Comparison of ENCODE assay signal across 8 cellular contexts in the genomic region with DNA sequence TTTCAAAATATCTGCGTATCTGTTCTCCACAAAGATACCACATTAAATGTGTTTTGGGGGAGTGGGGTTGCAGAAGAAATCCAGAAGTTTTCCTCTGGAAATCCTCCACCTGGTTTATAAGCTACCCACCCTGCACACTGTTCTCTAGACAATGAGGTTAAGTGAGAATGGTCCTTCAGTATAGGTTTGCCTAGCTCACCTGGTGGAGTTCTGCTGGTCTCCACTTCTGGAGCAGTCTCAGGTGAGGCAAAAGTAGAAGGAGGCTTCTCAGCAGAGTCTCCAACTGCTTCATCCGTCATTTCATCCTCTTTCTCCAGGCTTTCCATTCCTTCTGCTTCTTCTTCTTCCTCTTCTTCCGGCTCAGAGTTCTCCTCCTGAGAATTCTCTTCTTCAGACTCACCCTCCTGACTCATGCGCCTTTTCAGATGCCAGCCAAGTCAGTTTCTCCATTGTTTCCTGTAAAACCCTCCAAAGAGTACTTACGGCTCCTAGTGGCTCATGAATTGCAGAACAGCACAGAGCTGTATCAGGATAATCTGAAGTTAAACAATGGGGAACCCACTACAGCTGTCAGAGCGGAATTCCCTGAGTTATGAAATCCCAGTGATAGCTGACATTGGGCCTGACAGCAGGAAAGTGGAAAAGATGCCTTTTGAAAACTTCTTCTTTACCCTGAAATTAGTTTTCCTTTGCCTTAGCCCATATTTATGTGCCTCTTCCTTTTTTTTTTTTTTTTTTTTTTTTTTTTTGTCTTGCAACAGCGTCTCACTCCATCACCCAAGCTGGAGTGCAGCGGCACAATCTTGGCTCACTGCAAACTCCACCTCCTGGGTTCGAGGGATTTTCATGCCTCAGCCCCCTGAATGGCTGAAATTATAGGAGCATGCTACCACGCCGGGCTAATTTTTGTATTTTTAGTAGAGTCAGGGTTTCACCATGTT. TPM values are rescaled to one million over a fixed set of nuclear protein-coding genes. Genes with fewer than 3 reads are reported as not detected.
A peak's percentile ranks its signal among the peaks of the same experiment; 100 is the strongest.
DNase-seq lines count a peak whose midpoint lies in the region; ATAC-seq and TF ChIP-seq lines count a peak whose summit lies in the region.

No MANE protein-coding gene starts in this region.

- H3K9ac ChIP-seq in BLaER1 treated with 17β-estradiol and CSF1 and Interleukin-3, amounts not matched to agents 10 nM and 100 nM = no peak overlapping the region
- no peak overlapping the region for H3K9ac ChIP-seq in rectal smooth muscle tissue (ENCODE audit: low read length)

- peak overlapping the region in 7 of 11 experiments; percentile 2 to 63 (median 53); a peak in 10 of 22 replicates for H3K4me2 ChIP-seq in BLaER1 treated with 17β-estradiol and CSF1 and Interleukin-3, amounts not matched to agents 10 nM and 100 nM

- H3K36me3 Mint-ChIP-seq in IgD-negative memory B cell = peaks cover 2% of the 10 kb centered on the region

- DNase-seq in T1000 (lab: John Stamatoyannopoulos, UW) (peak; percentile 33), NCI-H2171 treated with DMSO at 0.1 percent for 48 hours (lab: John Stamatoyannopoulos, UW) (no peak)

- no peak overlapping the region for H3K4me3 ChIP-seq in BLaER1 treated with 17β-estradiol and CSF1 and Interleukin-3, amounts not matched to agents 10 nM and 100 nM
- H3K4me3 ChIP-seq in gastroesophageal sphincter = no peak overlapping the region
- H3K4me3 ChIP-seq in rectal smooth muscle tissue (ENCODE audit: low read length) = no peak overlapping the region

- ATAC-seq in gastroesophageal sphincter (peak; percentile 87), GM21786 (IDR thresholded peaks at IDR 0.05; ENCODE audit: unreplicated experiment) (no peak), GM18867 (IDR thresholded peaks at IDR 0.05; ENCODE audit: unreplicated experiment) (no peak)

- H3K4me1 ChIP-seq in BLaER1 treated with 17β-estradiol and CSF1 and Interleukin-3, amounts not matched to agents 10 nM and 100 nM = peaks cover 13 to 58% (median 35%) of the 10 kb centered on the region in 10 experiments
- H3K4me1 ChIP-seq in gastroesophageal sphincter = peaks cover 0 to 38% (median 3%) of the 10 kb centered on the region in 3 donors
- peaks cover 13% of the 10 kb centered on the region for H3K4me1 ChIP-seq in rectal smooth muscle tissue (ENCODE audit: control insufficient read depth, insufficient read depth, low read length)

- no peak for TF ChIP-seq EP300 in gastroesophageal sphincter (IDR thresholded peaks at IDR 0.05)

- H3K27me3 Mint-ChIP-seq in IgD-negative memory B cell = no peaks in the 10 kb centered on the region

- H3K27ac ChIP-seq in BLaER1 treated with 17β-estradiol and CSF1 and Interleukin-3, amounts not matched to agents 10 nM and 100 nM = peak overlapping the region in 2 of 11 experiments; percentile 17 to 36; a peak in 2 of 22 replicates
- H3K27ac ChIP-seq in gastroesophageal sphincter (peak overlapping the region in 3 of 4 donors; percentile 25 to 54 (median 53)), rectal smooth muscle tissue (ENCODE audit: low read depth, low read length) (peak overlapping the region; percentile 8)

- peak overlapping the region in 2 of 3 donors; percentile 63 to 91 for H3K27ac Mint-ChIP-seq in IgD-negative memory B cell

- TF ChIP-seq POLR2A in gastroesophageal sphincter (IDR thresholded peaks at IDR 0.05) = no peak

- peaks cover 0 to 9% (median 0%) of the 10 kb centered on the region in 11 experiments; a peak in 2 of 22 replicates for H3K36me3 ChIP-seq in BLaER1 treated with 17β-estradiol and CSF1 and Interleukin-3, amounts not matched to agents 10 nM and 100 nM
- H3K36me3 ChIP-seq in gastroesophageal sphincter = no peaks in the 10 kb centered on the region
- no peaks in the 10 kb centered on the region for H3K36me3 ChIP-seq in rectal smooth muscle tissue (ENCODE audit: control insufficient read depth, insufficient read depth, low read length)

- TF ChIP-seq CTCF in gastroesophageal sphincter (IDR thresholded peaks at IDR 0.05) = peak in 3 of 4 experiments; percentile 11 to 51 (median 38)

- H3K9me3 Mint-ChIP-seq in IgD-negative memory B cell = peaks cover 1 to 3% (median 3%) of the 10 kb centered on the region in 3 donors

- peaks cover 19 to 28% (median 26%) of the 10 kb centered on the region in 11 experiments for H3K9me3 ChIP-seq in BLaER1 treated with 17β-estradiol and CSF1 and Interleukin-3, amounts not matched to agents 10 nM and 100 nM (replicated peaks in 1 of 11)
- no peaks in the 10 kb centered on the region for H3K9me3 ChIP-seq in gastroesophageal sphincter

- peak overlapping the region in 1 of 4 donors; percentile 28 for H3K4me3 Mint-ChIP-seq in IgD-negative memory B cell

- no peaks in the 10 kb centered on the region for H3K27me3 ChIP-seq in BLaER1 treated with 17β-estradiol and CSF1 and Interleukin-3, amounts not matched to agents 10 nM and 100 nM
- no peaks in the 10 kb centered on the region for H3K27me3 ChIP-seq in gastroesophageal sphincter
- no peaks in the 10 kb centered on the region for H3K27me3 ChIP-seq in rectal smooth muscle tissue (ENCODE audit: control insufficient read depth, insufficient read depth, low read length)

- H4K20me1 ChIP-seq in BLaER1 treated with 17β-estradiol and CSF1 and Interleukin-3, amounts not matched to agents 10 nM and 100 nM = no peaks in the 10 kb centered on the region

- 25 to 29% methylated on average over 7 to 8 of the region's 11 CpGs for WGBS in gastroesophageal sphincter (ENCODE audit: low coverage in 1 of 2), 2 donors

- H3K4me1 Mint-ChIP-seq in IgD-negative memory B cell = peaks cover 0 to 5% (median 3%) of the 10 kb centered on the region in 3 donors

RNA-seq across cellular contexts. Expression of gene MSTO1, which starts 38.5 kb away (rescaled TPM):
- polyA plus RNA-seq in IgD-negative memory B cell = 20.2 TPM
- 10 to 100 TPM in 1 of 4 donors, 1 to 10 TPM in 3; 7.6 to 13.2 (median 8.4) TPM for total RNA-seq in gastroesophageal sphincter

RNA-seq across cellular contexts. Expression of gene YY1AP1, which starts 40.1 kb away (rescaled TPM):
- 43.4 TPM for polyA plus RNA-seq in IgD-negative memory B cell
- 100 to 1,000 TPM in 3 of 4 donors, 10 to 100 TPM in 1; 77.4 to 181 (median 152) TPM for total RNA-seq in gastroesophageal sphincter

RNA-seq across cellular contexts. Expression of gene DAP3, which starts 40.4 kb away (rescaled TPM):
- polyA plus RNA-seq in IgD-negative memory B cell = 70.3 TPM
- total RNA-seq in gastroesophageal sphincter = 100 to 1,000 TPM in 3 of 4 donors, 10 to 100 TPM in 1; 81.4 to 115 (median 107) TPM
